ENCODE assay signal across 33 cellular contexts in the genomic region with DNA sequence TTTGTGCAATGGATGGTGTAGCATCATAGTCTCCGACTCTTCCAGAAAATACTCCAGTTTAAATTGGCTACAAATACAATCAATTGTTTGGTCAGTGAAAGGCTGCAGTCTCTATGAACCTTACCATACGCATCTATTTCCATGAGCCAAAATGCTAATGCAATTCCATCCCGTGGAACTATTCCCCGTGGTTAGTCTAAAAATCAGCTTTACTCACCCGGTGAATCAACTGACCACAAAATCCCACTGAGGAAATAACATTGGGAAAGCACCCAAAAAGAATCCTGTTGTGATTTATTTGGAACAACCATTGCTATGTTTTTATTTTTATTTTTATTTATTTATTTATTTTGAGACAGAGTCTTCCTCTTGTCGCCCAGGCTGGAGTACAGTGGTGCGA.
"Had no signal": no experiment of that assay in that cellular context is flagged by ENCODE, and none has a peak within 500 bp of the region (broad histone marks: within the 10 kb centered on the region; RNA-seq: fewer than 3 reads in every experiment).

No MANE protein-coding gene starts in this region.

- H3K27me3 ChIP-seq: dorsolateral prefrontal cortex had no signal

- H3K9me3 Mint-ChIP-seq: activated CD8-positive, alpha-beta T cell treated with anti-CD3 and anti-CD28 coated beads for 36 hours; activated T-cell treated with anti-CD3 and anti-CD28 coated beads, Interleukin-2, amount 50 U/mL, for 4 hours; activated T-helper 17 cell treated with anti-CD3 and anti-CD28 coated beads, Interleukin-2, amount 50 U/mL, for 72 hours; central memory CD8-positive, alpha-beta T cell; dendritic cell treated with granulocyte-macrophage colony-stimulating factor and Interleukin-4, amounts not matched to agents 40 ng/mL and 50 ng/mL, for 4 days; T-helper 2 cell treated with Interferon-gamma antibody and Interleukin-4, amounts not matched to agents 5 μg/mL and 100 μg/mL, for 36 hours had no signal

- H3K4me3 Mint-ChIP-seq: activated CD4-positive, alpha-beta T cell treated with anti-CD3 and anti-CD28 coated beads for 36 hours; activated CD8-positive, alpha-beta T cell treated with anti-CD3 and anti-CD28 coated beads for 36 hours; activated naive CD8-positive, alpha-beta T cell; activated T-cell treated with anti-CD3 and anti-CD28 coated beads, Interleukin-2, amount 50 U/mL, for 4 hours; activated T-helper 17 cell treated with anti-CD3 and anti-CD28 coated beads, Interleukin-2, amount 50 U/mL, for 72 hours; brain; central memory CD8-positive, alpha-beta T cell; dendritic cell treated with granulocyte-macrophage colony-stimulating factor and Interleukin-4, amounts not matched to agents 40 ng/mL and 50 ng/mL, for 4 days; endodermal cell; T-helper 17 cell; T-helper 2 cell treated with Interferon-gamma antibody and Interleukin-4, amounts not matched to agents 5 μg/mL and 100 μg/mL, for 36 hours had no signal

- H3K27ac ChIP-seq: coronary artery, dorsolateral prefrontal cortex had no signal

- FAIRE-seq: bronchial epithelial cell, frontal cortex had no signal

- H3K4me3 ChIP-seq: coronary artery, dorsolateral prefrontal cortex had no signal

- H3K27me3 Mint-ChIP-seq: activated naive CD8-positive, alpha-beta T cell had no signal

- H3K4me1 Mint-ChIP-seq: activated CD4-positive, alpha-beta T cell treated with anti-CD3 and anti-CD28 coated beads for 36 hours; activated T-helper 17 cell treated with anti-CD3 and anti-CD28 coated beads, Interleukin-2, amount 50 U/mL, for 72 hours; central memory CD8-positive, alpha-beta T cell; T-helper 17 cell had no signal

- H3K27ac Mint-ChIP-seq: activated CD4-positive, alpha-beta T cell treated with anti-CD3 and anti-CD28 coated beads for 36 hours; activated CD8-positive, alpha-beta T cell treated with anti-CD3 and anti-CD28 coated beads for 36 hours; activated naive CD8-positive, alpha-beta T cell; activated T-helper 17 cell treated with anti-CD3 and anti-CD28 coated beads, Interleukin-2, amount 50 U/mL, for 72 hours; brain; dendritic cell treated with granulocyte-macrophage colony-stimulating factor and Interleukin-4, amounts not matched to agents 40 ng/mL and 50 ng/mL, for 4 days; endodermal cell; T-helper 17 cell; T-helper 2 cell treated with Interferon-gamma antibody and Interleukin-4, amounts not matched to agents 5 μg/mL and 100 μg/mL, for 36 hours had no signal

- H3K36me3 Mint-ChIP-seq: activated naive CD8-positive, alpha-beta T cell; brain had no signal

- DNase-seq: activated CD4-positive, alpha-beta T cell treated with anti-CD3 and anti-CD28 coated beads for 36 hours; activated CD4-positive, alpha-beta T cell treated with anti-CD3 and anti-CD28 coated beads, Interleukin-2, amount 50 U/mL, for 1 hour; activated CD4-positive, alpha-beta T cell treated with anti-CD3 and anti-CD28 coated beads, Interleukin-2, amount 50 U/mL, for 48 hours; activated CD4-positive, CD25-positive, alpha-beta regulatory T cell; activated CD4-positive, CD25-positive, alpha-beta regulatory T cell treated with anti-CD3 and anti-CD28 coated beads, Interleukin-2, amount 50 U/mL, for 72 hours; activated CD8-positive, alpha-beta memory T cell treated with anti-CD3 and anti-CD28 coated beads for 24 hours; activated CD8-positive, alpha-beta T cell treated with anti-CD3 and anti-CD28 coated beads for 36 hours; activated effector memory CD4-positive, alpha-beta T cell treated with Interleukin-2 at 50 U/mL for 16 hours; activated gamma-delta T cell treated with Interleukin-2 at 50 U/mL for 16 hours; activated naive CD4-positive, alpha-beta T cell treated with anti-CD3 and anti-CD28 coated beads, Interleukin-2, amount 50 U/mL, for 16 hours; activated naive CD4-positive, alpha-beta T cell treated with Interleukin-2 at 50 U/mL for 16 hours; activated T-cell treated with anti-CD3 and anti-CD28 coated beads, Interleukin-2, amount 50 U/mL, for 4 hours; amniotic stem cell; anterior cingulate cortex; dorsolateral prefrontal cortex; effector memory CD4-positive, alpha-beta T cell; endodermal cell; foreskin fibroblast; head of caudate nucleus; hippocampal formation; T-helper 1 cell; T-helper 17 cell; T1000 had no signal

- ATAC-seq: activated CD4-positive, alpha-beta T cell treated with anti-CD3 and anti-CD28 coated beads for 36 hours; activated CD8-positive, alpha-beta T cell treated with anti-CD3 and anti-CD28 coated beads for 36 hours; activated T-cell treated with anti-CD3 and anti-CD28 coated beads, Interleukin-2, amount 50 U/mL, for 4 hours; activated T-helper 17 cell treated with anti-CD3 and anti-CD28 coated beads, Interleukin-2, amount 50 U/mL, for 72 hours; esophagus mucosa; T-helper 17 cell had no signal
